1 cellular context compared by ENCODE assay signal in genomic region chr17:50636145-50636803, GRCh38.
TF ChIP-seq lines count a peak whose summit lies in the region.

No MANE protein-coding gene starts in this region.

TF ChIP-seq in HepG2, 621 proteins besides CTCF, POLR2A, EP300 and RAD21 (continued from another document and continues in another):
- TF ChIP-seq ZNF660 (CRISPR knock-in tag; IDR thresholded peaks at IDR 0.05; ENCODE audit: borderline replicate concordance, low read depth), result no peak
- TF ChIP-seq, protein P1, sequence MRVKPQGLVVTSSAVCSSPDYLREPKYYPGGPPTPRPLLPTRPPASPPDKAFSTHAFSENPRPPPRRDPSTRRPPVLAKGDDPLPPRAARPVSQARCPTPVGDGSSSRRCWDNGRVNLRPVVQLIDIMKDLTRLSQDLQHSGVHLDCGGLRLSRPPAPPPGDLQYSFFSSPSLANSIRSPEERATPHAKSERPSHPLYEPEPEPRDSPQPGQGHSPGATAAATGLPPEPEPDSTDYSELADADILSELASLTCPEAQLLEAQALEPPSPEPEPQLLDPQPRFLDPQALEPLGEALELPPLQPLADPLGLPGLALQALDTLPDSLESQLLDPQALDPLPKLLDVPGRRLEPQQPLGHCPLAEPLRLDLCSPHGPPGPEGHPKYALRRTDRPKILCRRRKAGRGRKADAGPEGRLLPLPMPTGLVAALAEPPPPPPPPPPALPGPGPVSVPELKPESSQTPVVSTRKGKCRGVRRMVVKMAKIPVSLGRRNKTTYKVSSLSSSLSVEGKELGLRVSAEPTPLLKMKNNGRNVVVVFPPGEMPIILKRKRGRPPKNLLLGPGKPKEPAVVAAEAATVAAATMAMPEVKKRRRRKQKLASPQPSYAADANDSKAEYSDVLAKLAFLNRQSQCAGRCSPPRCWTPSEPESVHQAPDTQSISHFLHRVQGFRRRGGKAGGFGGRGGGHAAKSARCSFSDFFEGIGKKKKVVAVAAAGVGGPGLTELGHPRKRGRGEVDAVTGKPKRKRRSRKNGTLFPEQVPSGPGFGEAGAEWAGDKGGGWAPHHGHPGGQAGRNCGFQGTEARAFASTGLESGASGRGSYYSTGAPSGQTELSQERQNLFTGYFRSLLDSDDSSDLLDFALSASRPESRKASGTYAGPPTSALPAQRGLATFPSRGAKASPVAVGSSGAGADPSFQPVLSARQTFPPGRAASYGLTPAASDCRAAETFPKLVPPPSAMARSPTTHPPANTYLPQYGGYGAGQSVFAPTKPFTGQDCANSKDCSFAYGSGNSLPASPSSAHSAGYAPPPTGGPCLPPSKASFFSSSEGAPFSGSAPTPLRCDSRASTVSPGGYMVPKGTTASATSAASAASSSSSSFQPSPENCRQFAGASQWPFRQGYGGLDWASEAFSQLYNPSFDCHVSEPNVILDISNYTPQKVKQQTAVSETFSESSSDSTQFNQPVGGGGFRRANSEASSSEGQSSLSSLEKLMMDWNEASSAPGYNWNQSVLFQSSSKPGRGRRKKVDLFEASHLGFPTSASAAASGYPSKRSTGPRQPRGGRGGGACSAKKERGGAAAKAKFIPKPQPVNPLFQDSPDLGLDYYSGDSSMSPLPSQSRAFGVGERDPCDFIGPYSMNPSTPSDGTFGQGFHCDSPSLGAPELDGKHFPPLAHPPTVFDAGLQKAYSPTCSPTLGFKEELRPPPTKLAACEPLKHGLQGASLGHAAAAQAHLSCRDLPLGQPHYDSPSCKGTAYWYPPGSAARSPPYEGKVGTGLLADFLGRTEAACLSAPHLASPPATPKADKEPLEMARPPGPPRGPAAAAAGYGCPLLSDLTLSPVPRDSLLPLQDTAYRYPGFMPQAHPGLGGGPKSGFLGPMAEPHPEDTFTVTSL (CRISPR knock-in tag; IDR thresholded peaks at IDR 0.05; ENCODE audit: borderline replicate concordance), result 0 out of 2 replicates have a peak, but pooled peaks have one; percentile 18
- TF ChIP-seq ZNF766 (CRISPR knock-in tag; IDR thresholded peaks at IDR 0.05; ENCODE audit: borderline replicate concordance), result 0 out of 2 replicates have a peak, but pooled peaks have one; percentile 51
- TF ChIP-seq, protein P2, sequence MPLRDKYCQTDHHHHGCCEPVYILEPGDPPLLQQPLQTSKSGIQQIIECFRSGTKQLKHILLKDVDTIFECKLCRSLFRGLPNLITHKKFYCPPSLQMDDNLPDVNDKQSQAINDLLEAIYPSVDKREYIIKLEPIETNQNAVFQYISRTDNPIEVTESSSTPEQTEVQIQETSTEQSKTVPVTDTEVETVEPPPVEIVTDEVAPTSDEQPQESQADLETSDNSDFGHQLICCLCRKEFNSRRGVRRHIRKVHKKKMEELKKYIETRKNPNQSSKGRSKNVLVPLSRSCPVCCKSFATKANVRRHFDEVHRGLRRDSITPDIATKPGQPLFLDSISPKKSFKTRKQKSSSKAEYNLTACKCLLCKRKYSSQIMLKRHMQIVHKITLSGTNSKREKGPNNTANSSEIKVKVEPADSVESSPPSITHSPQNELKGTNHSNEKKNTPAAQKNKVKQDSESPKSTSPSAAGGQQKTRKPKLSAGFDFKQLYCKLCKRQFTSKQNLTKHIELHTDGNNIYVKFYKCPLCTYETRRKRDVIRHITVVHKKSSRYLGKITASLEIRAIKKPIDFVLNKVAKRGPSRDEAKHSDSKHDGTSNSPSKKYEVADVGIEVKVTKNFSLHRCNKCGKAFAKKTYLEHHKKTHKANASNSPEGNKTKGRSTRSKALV (CRISPR knock-in tag; IDR thresholded peaks at IDR 0.05), result peak; percentile 71; the same call in 1 of the 2 replicates
- TF ChIP-seq PBX2 (CRISPR knock-in tag; IDR thresholded peaks at IDR 0.05), result no peak
- 0 out of 2 replicates have a peak, but pooled peaks have one; percentile 25 for TF ChIP-seq KAT8 (CRISPR knock-in tag; IDR thresholded peaks at IDR 0.05)
- TF ChIP-seq DPF2 (CRISPR knock-in tag; IDR thresholded peaks at IDR 0.05; ENCODE audit: borderline replicate concordance, low read depth), result peak; percentile 18
- TF ChIP-seq ZNF687 (CRISPR knock-in tag; IDR thresholded peaks at IDR 0.05), result peak; percentile 51; the same call in 1 of the 2 replicates
- peak; percentile 80 for TF ChIP-seq CEBPG (CRISPR knock-in tag; IDR thresholded peaks at IDR 0.05)
- TF ChIP-seq ZBTB43 (CRISPR knock-in tag; conservative IDR thresholded peaks at IDR 0.05), result peak; percentile 95
- no peak for TF ChIP-seq ZNF749 (CRISPR knock-in tag; IDR thresholded peaks at IDR 0.05; ENCODE audit: borderline replicate concordance)
- TF ChIP-seq, protein P3, sequence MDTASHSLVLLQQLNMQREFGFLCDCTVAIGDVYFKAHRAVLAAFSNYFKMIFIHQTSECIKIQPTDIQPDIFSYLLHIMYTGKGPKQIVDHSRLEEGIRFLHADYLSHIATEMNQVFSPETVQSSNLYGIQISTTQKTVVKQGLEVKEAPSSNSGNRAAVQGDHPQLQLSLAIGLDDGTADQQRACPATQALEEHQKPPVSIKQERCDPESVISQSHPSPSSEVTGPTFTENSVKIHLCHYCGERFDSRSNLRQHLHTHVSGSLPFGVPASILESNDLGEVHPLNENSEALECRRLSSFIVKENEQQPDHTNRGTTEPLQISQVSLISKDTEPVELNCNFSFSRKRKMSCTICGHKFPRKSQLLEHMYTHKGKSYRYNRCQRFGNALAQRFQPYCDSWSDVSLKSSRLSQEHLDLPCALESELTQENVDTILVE (CRISPR knock-in tag; IDR thresholded peaks at IDR 0.05), result no peak; the same call in 1 of the 2 replicates
- peak; percentile 25; the same call in 1 of the 2 replicates for TF ChIP-seq KDM4B (CRISPR knock-in tag; IDR thresholded peaks at IDR 0.05)
- 0 out of 2 replicates have a peak, but pooled peaks have one; percentile 40 for TF ChIP-seq ZNF891 (CRISPR knock-in tag; IDR thresholded peaks at IDR 0.05)
- no peak for TF ChIP-seq CSRNP1 (CRISPR knock-in tag; IDR thresholded peaks at IDR 0.05)
- peak; percentile 56; the same call in 1 of the 2 replicates for TF ChIP-seq TRIM24 (CRISPR knock-in tag; IDR thresholded peaks at IDR 0.05)
- TF ChIP-seq SAP130 (CRISPR knock-in tag; IDR thresholded peaks at IDR 0.05; ENCODE audit: low read depth), result peak; percentile 78
- TF ChIP-seq ZSCAN31 (CRISPR knock-in tag; IDR thresholded peaks at IDR 0.05; ENCODE audit: low read depth), result 0 out of 2 replicates have a peak, but pooled peaks have one; percentile 28
- peak; percentile 73 for TF ChIP-seq TBX2 (CRISPR knock-in tag; IDR thresholded peaks at IDR 0.05; ENCODE audit: borderline replicate concordance)
- peak; percentile 43; the same call in 1 of the 2 replicates for TF ChIP-seq FOXP4 (CRISPR knock-in tag; IDR thresholded peaks at IDR 0.05)
- 0 out of 2 replicates have a peak, but pooled peaks have one; percentile 24 for TF ChIP-seq MEIS2 (CRISPR knock-in tag; IDR thresholded peaks at IDR 0.05)
- TF ChIP-seq ZBTB4 (CRISPR knock-in tag; IDR thresholded peaks at IDR 0.05; ENCODE audit: borderline replicate concordance), result no peak
- TF ChIP-seq, protein P4, sequence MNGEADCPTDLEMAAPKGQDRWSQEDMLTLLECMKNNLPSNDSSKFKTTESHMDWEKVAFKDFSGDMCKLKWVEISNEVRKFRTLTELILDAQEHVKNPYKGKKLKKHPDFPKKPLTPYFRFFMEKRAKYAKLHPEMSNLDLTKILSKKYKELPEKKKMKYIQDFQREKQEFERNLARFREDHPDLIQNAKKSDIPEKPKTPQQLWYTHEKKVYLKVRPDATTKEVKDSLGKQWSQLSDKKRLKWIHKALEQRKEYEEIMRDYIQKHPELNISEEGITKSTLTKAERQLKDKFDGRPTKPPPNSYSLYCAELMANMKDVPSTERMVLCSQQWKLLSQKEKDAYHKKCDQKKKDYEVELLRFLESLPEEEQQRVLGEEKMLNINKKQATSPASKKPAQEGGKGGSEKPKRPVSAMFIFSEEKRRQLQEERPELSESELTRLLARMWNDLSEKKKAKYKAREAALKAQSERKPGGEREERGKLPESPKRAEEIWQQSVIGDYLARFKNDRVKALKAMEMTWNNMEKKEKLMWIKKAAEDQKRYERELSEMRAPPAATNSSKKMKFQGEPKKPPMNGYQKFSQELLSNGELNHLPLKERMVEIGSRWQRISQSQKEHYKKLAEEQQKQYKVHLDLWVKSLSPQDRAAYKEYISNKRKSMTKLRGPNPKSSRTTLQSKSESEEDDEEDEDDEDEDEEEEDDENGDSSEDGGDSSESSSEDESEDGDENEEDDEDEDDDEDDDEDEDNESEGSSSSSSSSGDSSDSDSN (CRISPR knock-in tag; IDR thresholded peaks at IDR 0.05), result peak; percentile 53; the same call in 1 of the 2 replicates
